In genomic region chr17:39110435-39111136, GRCh38 we compare ENCODE assay signal across 3 cellular contexts.
TF ChIP-seq lines count a peak whose summit lies in the region.

No MANE protein-coding gene starts in this region.

TF ChIP-seq in A549, 52 proteins besides CTCF, POLR2A, EP300 and RAD21:
- no peak for TF ChIP-seq TFCP2L1 (CRISPR knock-in tag; IDR thresholded peaks at IDR 0.05)
- TF ChIP-seq ESRRA (IDR thresholded peaks at IDR 0.05; ENCODE audit: borderline replicate concordance, low read length), result no peak
- TF ChIP-seq CHD2 (IDR thresholded peaks at IDR 0.05; ENCODE audit: low read length, partially characterized antibody), result no peak
- TF ChIP-seq HMGXB4 (CRISPR knock-in tag; IDR thresholded peaks at IDR 0.05; ENCODE audit: borderline replicate concordance), result no peak
- no peak for TF ChIP-seq RFX5 (IDR thresholded peaks at IDR 0.05)
- TF ChIP-seq RCOR1 (IDR thresholded peaks at IDR 0.05; ENCODE audit: low read depth, low read length), result no peak
- no peak for TF ChIP-seq FOXS1 (CRISPR knock-in tag; IDR thresholded peaks at IDR 0.05)
- TF ChIP-seq ZSCAN20 (CRISPR knock-in tag; IDR thresholded peaks at IDR 0.05), result no peak
- TF ChIP-seq HES2 (IDR thresholded peaks at IDR 0.05), result no peak
- no peak for TF ChIP-seq MYC (IDR thresholded peaks at IDR 0.05; ENCODE audit: borderline replicate concordance, low read length)
- no peak for TF ChIP-seq PBX3 (IDR thresholded peaks at IDR 0.05)
- TF ChIP-seq HDAC2 (IDR thresholded peaks at IDR 0.05), result no peak
- no peak for TF ChIP-seq JUN (IDR thresholded peaks at IDR 0.05)
- no peak for TF ChIP-seq SMC3 (IDR thresholded peaks at IDR 0.05)
- TF ChIP-seq ELK1 (IDR thresholded peaks at IDR 0.05; ENCODE audit: low read depth, low read length), result no peak
- TF ChIP-seq USF2 (IDR thresholded peaks at IDR 0.05), result no peak
- no peak for TF ChIP-seq ZFP36 (IDR thresholded peaks at IDR 0.05; ENCODE audit: borderline replicate concordance, partially characterized antibody)
- no peak for TF ChIP-seq KDM5A (IDR thresholded peaks at IDR 0.05)

TF ChIP-seq in IMR-90, 13 proteins besides CTCF, POLR2A, EP300 and RAD21:
- TF ChIP-seq MAFK (IDR thresholded peaks at IDR 0.05; ENCODE audit: low read depth, low read length) (no peak), CHD1 (IDR thresholded peaks at IDR 0.05; ENCODE audit: low read depth, low read length) (no peak), FOS (IDR thresholded peaks at IDR 0.05; ENCODE audit: low read depth, low read length) (no peak), BHLHE40 (IDR thresholded peaks at IDR 0.05; ENCODE audit: low read depth, low read length) (no peak), RCOR1 (IDR thresholded peaks at IDR 0.05; ENCODE audit: insufficient replicate concordance, low read length) (no peak), ELK1 (IDR thresholded peaks at IDR 0.05; ENCODE audit: borderline replicate concordance, low read depth, low read length) (no peak), MAZ (IDR thresholded peaks at IDR 0.05; ENCODE audit: borderline replicate concordance, low read depth, low read length) (no peak), RFX5 (IDR thresholded peaks at IDR 0.05; ENCODE audit: low read depth, low read length) (no peak), CEBPB (IDR thresholded peaks at IDR 0.05; ENCODE audit: low read depth, low read length) (no peak)

TF ChIP-seq in SK-N-SH treated with all-trans-retinoic acid at 6 μM for 48 hours, 23 proteins besides CTCF, POLR2A, EP300 and RAD21:
- TF ChIP-seq ISL1 (CRISPR knock-in tag; IDR thresholded peaks at IDR 0.05) (no peak), GLIS3 (CRISPR knock-in tag; IDR thresholded peaks at IDR 0.05) (no peak), BACH2 (CRISPR knock-in tag; IDR thresholded peaks at IDR 0.05; ENCODE audit: borderline replicate concordance) (no peak)
